1 cellular context compared by ENCODE assay signal in the genomic region with DNA sequence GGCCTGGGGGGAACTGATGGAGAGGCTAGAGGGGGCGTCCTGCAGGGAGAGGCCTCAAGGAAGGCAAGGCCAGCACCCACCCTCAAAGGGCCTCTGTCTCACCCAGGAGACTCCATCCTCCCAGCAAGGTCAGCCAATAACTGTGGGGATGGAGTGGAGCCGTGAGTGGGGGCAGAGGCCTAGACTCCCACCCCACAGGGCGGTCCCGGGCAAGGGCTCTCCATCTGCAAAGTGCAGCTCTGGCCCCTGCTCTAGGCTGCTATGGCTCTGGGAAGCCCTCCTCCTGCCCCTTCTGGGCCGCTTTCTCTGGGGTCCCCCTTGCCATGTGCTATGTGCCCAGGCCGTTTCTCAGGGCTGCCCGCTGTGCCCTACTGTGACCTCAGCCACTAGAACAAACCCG.
TF ChIP-seq lines count a peak whose summit lies in the region.

No MANE protein-coding gene starts in this region.

TF ChIP-seq in WTC11, 78 proteins besides CTCF, POLR2A, EP300 and RAD21:
- TF ChIP-seq, protein P1, sequence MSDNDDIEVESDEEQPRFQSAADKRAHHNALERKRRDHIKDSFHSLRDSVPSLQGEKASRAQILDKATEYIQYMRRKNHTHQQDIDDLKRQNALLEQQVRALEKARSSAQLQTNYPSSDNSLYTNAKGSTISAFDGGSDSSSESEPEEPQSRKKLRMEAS (CRISPR knock-in tag; IDR thresholded peaks at IDR 0.05) = no peak
- TF ChIP-seq FOXP1 (CRISPR knock-in tag; IDR thresholded peaks at IDR 0.05; ENCODE audit: borderline replicate concordance) = no peak
- TF ChIP-seq HMGA2 (CRISPR knock-in tag; IDR thresholded peaks at IDR 0.05) = no peak
- TF ChIP-seq RORB (CRISPR knock-in tag; IDR thresholded peaks at IDR 0.05) = no peak
- TF ChIP-seq MYBL2 (CRISPR knock-in tag; IDR thresholded peaks at IDR 0.05) = no peak
- no peak for TF ChIP-seq ZNF121 (CRISPR knock-in tag; IDR thresholded peaks at IDR 0.05)
- no peak for TF ChIP-seq GTF2I (CRISPR knock-in tag; conservative IDR thresholded peaks at IDR 0.05)
- TF ChIP-seq NR2C2 (CRISPR knock-in tag; IDR thresholded peaks at IDR 0.05) = no peak
- TF ChIP-seq TEAD4 (CRISPR knock-in tag; IDR thresholded peaks at IDR 0.05) = no peak
- TF ChIP-seq, protein P2, sequence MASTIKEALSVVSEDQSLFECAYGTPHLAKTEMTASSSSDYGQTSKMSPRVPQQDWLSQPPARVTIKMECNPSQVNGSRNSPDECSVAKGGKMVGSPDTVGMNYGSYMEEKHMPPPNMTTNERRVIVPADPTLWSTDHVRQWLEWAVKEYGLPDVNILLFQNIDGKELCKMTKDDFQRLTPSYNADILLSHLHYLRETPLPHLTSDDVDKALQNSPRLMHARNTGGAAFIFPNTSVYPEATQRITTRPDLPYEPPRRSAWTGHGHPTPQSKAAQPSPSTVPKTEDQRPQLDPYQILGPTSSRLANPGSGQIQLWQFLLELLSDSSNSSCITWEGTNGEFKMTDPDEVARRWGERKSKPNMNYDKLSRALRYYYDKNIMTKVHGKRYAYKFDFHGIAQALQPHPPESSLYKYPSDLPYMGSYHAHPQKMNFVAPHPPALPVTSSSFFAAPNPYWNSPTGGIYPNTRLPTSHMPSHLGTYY (CRISPR knock-in tag; IDR thresholded peaks at IDR 0.05) = no peak
- no peak for TF ChIP-seq ELF4 (CRISPR knock-in tag; IDR thresholded peaks at IDR 0.05; ENCODE audit: low read depth)
- TF ChIP-seq, protein P3, sequence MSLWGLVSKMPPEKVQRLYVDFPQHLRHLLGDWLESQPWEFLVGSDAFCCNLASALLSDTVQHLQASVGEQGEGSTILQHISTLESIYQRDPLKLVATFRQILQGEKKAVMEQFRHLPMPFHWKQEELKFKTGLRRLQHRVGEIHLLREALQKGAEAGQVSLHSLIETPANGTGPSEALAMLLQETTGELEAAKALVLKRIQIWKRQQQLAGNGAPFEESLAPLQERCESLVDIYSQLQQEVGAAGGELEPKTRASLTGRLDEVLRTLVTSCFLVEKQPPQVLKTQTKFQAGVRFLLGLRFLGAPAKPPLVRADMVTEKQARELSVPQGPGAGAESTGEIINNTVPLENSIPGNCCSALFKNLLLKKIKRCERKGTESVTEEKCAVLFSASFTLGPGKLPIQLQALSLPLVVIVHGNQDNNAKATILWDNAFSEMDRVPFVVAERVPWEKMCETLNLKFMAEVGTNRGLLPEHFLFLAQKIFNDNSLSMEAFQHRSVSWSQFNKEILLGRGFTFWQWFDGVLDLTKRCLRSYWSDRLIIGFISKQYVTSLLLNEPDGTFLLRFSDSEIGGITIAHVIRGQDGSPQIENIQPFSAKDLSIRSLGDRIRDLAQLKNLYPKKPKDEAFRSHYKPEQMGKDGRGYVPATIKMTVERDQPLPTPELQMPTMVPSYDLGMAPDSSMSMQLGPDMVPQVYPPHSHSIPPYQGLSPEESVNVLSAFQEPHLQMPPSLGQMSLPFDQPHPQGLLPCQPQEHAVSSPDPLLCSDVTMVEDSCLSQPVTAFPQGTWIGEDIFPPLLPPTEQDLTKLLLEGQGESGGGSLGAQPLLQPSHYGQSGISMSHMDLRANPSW (CRISPR knock-in tag; conservative IDR thresholded peaks at IDR 0.05; ENCODE audit: low read depth) = no peak
- no peak for TF ChIP-seq FOXK1 (CRISPR knock-in tag; IDR thresholded peaks at IDR 0.05)
- no peak for TF ChIP-seq ZNF138 (CRISPR knock-in tag; conservative IDR thresholded peaks at IDR 0.05)
- TF ChIP-seq, protein P4, sequence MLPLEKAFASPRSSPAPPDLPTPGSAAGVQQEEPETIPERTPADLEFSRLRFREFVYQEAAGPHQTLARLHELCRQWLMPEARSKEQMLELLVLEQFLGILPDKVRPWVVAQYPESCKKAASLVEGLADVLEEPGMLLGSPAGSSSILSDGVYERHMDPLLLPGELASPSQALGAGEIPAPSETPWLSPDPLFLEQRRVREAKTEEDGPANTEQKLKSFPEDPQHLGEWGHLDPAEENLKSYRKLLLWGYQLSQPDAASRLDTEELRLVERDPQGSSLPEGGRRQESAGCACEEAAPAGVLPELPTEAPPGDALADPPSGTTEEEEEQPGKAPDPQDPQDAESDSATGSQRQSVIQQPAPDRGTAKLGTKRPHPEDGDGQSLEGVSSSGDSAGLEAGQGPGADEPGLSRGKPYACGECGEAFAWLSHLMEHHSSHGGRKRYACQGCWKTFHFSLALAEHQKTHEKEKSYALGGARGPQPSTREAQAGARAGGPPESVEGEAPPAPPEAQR (CRISPR knock-in tag; IDR thresholded peaks at IDR 0.05) = no peak
- no peak for TF ChIP-seq ZNF232 (CRISPR knock-in tag; IDR thresholded peaks at IDR 0.05)
- no peak for TF ChIP-seq ZNF425 (CRISPR knock-in tag; conservative IDR thresholded peaks at IDR 0.05)
- no peak for TF ChIP-seq PRRX2 (CRISPR knock-in tag; IDR thresholded peaks at IDR 0.05)
- TF ChIP-seq, protein P5, sequence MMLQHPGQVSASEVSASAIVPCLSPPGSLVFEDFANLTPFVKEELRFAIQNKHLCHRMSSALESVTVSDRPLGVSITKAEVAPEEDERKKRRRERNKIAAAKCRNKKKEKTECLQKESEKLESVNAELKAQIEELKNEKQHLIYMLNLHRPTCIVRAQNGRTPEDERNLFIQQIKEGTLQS (CRISPR knock-in tag; conservative IDR thresholded peaks at IDR 0.05) = no peak
- no peak for TF ChIP-seq CDX4 (CRISPR knock-in tag; IDR thresholded peaks at IDR 0.05; ENCODE audit: borderline replicate concordance)
